In the genomic region with DNA sequence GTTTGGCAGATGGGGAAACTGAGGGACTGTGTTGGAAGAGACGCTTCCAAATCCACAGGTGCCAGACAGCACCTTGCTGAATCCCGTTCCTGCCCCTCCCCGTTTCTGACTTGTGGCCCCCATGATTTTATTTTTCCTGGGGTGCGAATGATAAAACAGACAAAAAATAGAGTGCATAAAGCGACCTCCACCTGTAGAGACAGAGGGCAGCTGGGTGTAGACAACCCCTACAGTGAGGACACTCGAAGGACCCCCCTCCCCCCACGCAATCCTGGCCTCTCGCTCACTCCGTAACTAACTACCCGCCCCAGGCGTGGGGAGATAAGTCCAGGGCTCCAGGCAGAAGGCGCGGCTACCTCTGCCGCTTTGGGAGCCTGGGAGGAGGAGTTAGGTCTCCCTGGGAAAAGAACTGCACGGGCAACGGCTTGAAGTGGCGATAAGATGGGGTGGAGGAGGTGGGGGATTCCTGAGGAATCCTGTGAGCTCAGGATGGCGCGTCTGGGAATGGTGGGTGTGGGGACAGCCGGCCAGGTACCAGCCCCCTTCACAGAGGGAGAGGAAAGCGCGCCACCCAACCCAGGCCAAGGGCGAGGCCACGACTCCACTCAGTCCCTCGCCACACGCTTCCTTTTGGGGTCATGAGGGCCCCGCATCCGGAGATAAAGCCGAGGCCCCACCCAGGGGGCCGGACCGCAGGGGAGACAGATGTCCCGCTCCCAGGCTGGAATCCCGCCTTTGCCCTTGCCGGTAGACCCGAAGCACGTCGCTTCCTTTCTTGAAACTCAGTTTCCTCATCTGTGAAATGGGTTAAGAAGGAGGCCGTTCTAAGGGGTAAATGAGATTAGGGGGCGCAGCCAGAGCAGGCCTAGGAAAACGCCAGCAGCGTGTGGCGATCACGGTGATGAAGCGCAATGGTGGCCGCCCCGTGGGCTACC, we compare ENCODE assay signal across 8 cellular contexts. TPM values are rescaled to one million over a fixed set of nuclear protein-coding genes. Genes with fewer than 3 reads are reported as not detected.
DNase-seq lines count a peak whose midpoint lies in the region; ATAC-seq and TF ChIP-seq lines count a peak whose summit lies in the region.

No MANE protein-coding gene starts in this region.

- no peaks in the 10 kb centered on the region for H3K9me3 ChIP-seq in PC-3 (ENCODE audit: low read length)

- peak overlapping the region; percentile 83 for H3K9ac ChIP-seq in PC-3 (ENCODE audit: low read length)

- no peaks in the 10 kb centered on the region for H3K9me2 ChIP-seq in PC-3 (replicated peaks; ENCODE audit: low read length)

- H3K27ac ChIP-seq in PC-3 (ENCODE audit: low read length): peak overlapping the region; percentile 93

- no peaks in the 10 kb centered on the region for H3K36me3 ChIP-seq in PC-3 (ENCODE audit: low read depth, low read length)

- peak overlapping the region; percentile 84 for H2AFZ ChIP-seq in PC-3 (ENCODE audit: low read length)

- peaks cover 26% of the 10 kb centered on the region for H3K4me1 Mint-ChIP-seq in activated naive CD8-positive, alpha-beta T cell treated with anti-CD3 and anti-CD28 coated beads, Interleukin-2, amount 10 ng/mL, durations not matched to agents 7 days and 5 days

- peaks cover 8% of the 10 kb centered on the region for H3F3A ChIP-seq in PC-3 (ENCODE audit: low read length, unreplicated experiment)

- CTCF ChIA-PET in PC-3 (lab: Charles Lee): no interaction called here

- H3K4me1 ChIP-seq in PC-3 (ENCODE audit: insufficient read depth, low read length): peaks cover 39% of the 10 kb centered on the region

- no peaks in the 10 kb centered on the region for H3K9me3 Mint-ChIP-seq in activated naive CD8-positive, alpha-beta T cell treated with anti-CD3 and anti-CD28 coated beads, Interleukin-2, amount 10 ng/mL, durations not matched to agents 7 days and 5 days

- POLR2A ChIA-PET in PC-3 (lab: Charles Lee; ENCODE audit: unreplicated experiment): interaction anchor here (0.7 kb wide), 1 partner anchor 905 kb away, joined by 3 read pairs; no protein-coding TSS in a partner anchor
- POLR2A ChIA-PET in activated naive CD8-positive, alpha-beta T cell treated with anti-CD3 and anti-CD28 coated beads, Interleukin-2, amount 10 ng/mL, durations not matched to agents 7 days and 5 days (lab: Charles Lee): interaction anchor here (1.1 to 2.8 kb wide), 9 partner anchors 8 to 274 kb away, joined by 4 to 30 read pairs (median 9); partner anchors contain the start of genes AAMP, PNKD, RNF25 and STK36

- peaks cover 2% of the 10 kb centered on the region for H3K36me3 Mint-ChIP-seq in activated naive CD8-positive, alpha-beta T cell treated with anti-CD3 and anti-CD28 coated beads, Interleukin-2, amount 10 ng/mL, durations not matched to agents 7 days and 5 days

- intact Hi-C loops in PC-3 (cut with micrococcal nuclease) (loop anchor here (5.0 kb wide), 2 partner anchors 110 to 170 kb away; partner anchors contain the start of genes CNOT9 and USP37), cardiac septum (cut with DNase I) (loop anchor here (1.0 to 5.0 kb wide), 4 partner anchors 75 to 180 kb away; partner anchors contain the start of genes AAMP, ARPC2, CNOT9 and PNKD), posterior vena cava (cut with DNase I) (loop anchor here (5.0 to 10.0 kb wide), 3 partner anchors 103 to 125 kb away; partner anchors contain the start of genes TMBIM1 (in 2 of the 2), AAMP (in 1 of the 2) and PNKD (in 1 of the 2))

- H3K4me3 Mint-ChIP-seq in activated naive CD8-positive, alpha-beta T cell treated with anti-CD3 and anti-CD28 coated beads, Interleukin-2, amount 10 ng/mL, durations not matched to agents 7 days and 5 days: peak overlapping the region; percentile 97

- H3K4me3 ChIP-seq in PC-3 (ENCODE audit: low read length): peak overlapping the region; percentile 80

- H3K4me2 ChIP-seq in PC-3 (ENCODE audit: low read length): peak overlapping the region; percentile 98

- DNase-seq in stimulated activated CD4-positive, alpha-beta T cell treated with anti-CD3 and anti-CD28 coated beads, Interleukin-2, amount 100 ng/mL, for 48 hours: peak; percentile 37
- no peak for DNase-seq in stimulated activated CD4-positive, alpha-beta T cell treated with anti-CD3 and anti-CD28 coated beads, Interleukin-12 subunit alpha, Interleukin-12 subunit beta, amount 100 ng/mL, for 4 hours
- DNase-seq in PC-3 (peak; percentile 79), cardiac septum (ENCODE audit: low spot score) (peak; percentile 91), posterior vena cava (ENCODE audit: low spot score) (peak; percentile 95), NCI-H446 treated with DMSO at 0.1 percent for 48 hours (lab: John Stamatoyannopoulos, UW) (no peak)
- DNase-seq in activated naive CD8-positive, alpha-beta T cell treated with anti-CD3 and anti-CD28 coated beads, Interleukin-2, amount 10 ng/mL, durations not matched to agents 7 days and 5 days: peak; percentile 84

- no peak for TF ChIP-seq CTCF in PC-3 (conservative IDR thresholded peaks at IDR 0.05; ENCODE audit: low read depth, low read length)

- BruUV-seq in PC-3 (replicated peaks; lab: Mats Ljungman, UMichigan): TSS peak; percentile 38

- peaks cover 44% of the 10 kb centered on the region for H3K79me2 ChIP-seq in PC-3 (ENCODE audit: low read length)

- ATAC-seq in HG03460 (IDR thresholded peaks at IDR 0.05; ENCODE audit: unreplicated experiment): peak; percentile 23
- peak; percentile 10 for ATAC-seq in PC-3
- ATAC-seq in activated naive CD8-positive, alpha-beta T cell treated with anti-CD3 and anti-CD28 coated beads, Interleukin-2, amount 10 ng/mL, durations not matched to agents 7 days and 5 days (ENCODE audit: low read depth): peak; percentile 35

- no peaks in the 10 kb centered on the region for H3K27me3 ChIP-seq in PC-3 (ENCODE audit: low read length)

- no peaks in the 10 kb centered on the region for H3K27me3 Mint-ChIP-seq in activated naive CD8-positive, alpha-beta T cell treated with anti-CD3 and anti-CD28 coated beads, Interleukin-2, amount 10 ng/mL, durations not matched to agents 7 days and 5 days

- peak overlapping the region; percentile 98 for H3K27ac Mint-ChIP-seq in activated naive CD8-positive, alpha-beta T cell treated with anti-CD3 and anti-CD28 coated beads, Interleukin-2, amount 10 ng/mL, durations not matched to agents 7 days and 5 days

- H4K20me1 ChIP-seq in PC-3 (ENCODE audit: low read length): no peaks in the 10 kb centered on the region

RNA-seq across cellular contexts. Expression of gene CTDSP1, which starts 1.9 kb away (rescaled TPM):
- total RNA-seq in PC-3 (2014; rRNA removed) (73.2 and 94.6 TPM in 2 replicates), cardiac septum (100 TPM), posterior vena cava (100 to 1,000 TPM; 112 to 142 TPM)
- total RNA-seq in activated naive CD8-positive, alpha-beta T cell treated with anti-CD3 and anti-CD28 coated beads, Interleukin-2, amount 10 ng/mL, durations not matched to agents 7 days and 5 days: 100 to 1,000 TPM; 169 to 174 TPM

RNA-seq across cellular contexts. Expression of gene SLC11A1, which starts 15.7 kb away (rescaled TPM):
- total RNA-seq in PC-3 (2014; rRNA removed): 0.17 and 0.33 TPM in 2 replicates
- 1 to 10 TPM; 1.6 to 1.7 TPM for total RNA-seq in activated naive CD8-positive, alpha-beta T cell treated with anti-CD3 and anti-CD28 coated beads, Interleukin-2, amount 10 ng/mL, durations not matched to agents 7 days and 5 days
- total RNA-seq in cardiac septum: 6.4 TPM
- total RNA-seq in posterior vena cava: 10 to 100 TPM; 28.8 to 77.1 TPM

RNA-seq across cellular contexts. Expression of gene VIL1, which starts 21.2 kb away (rescaled TPM):
- total RNA-seq in PC-3 (2014; rRNA removed) (0.26 and 0.92 TPM in 2 replicates), cardiac septum (not detected), posterior vena cava (not detected)
- not detected for total RNA-seq in activated naive CD8-positive, alpha-beta T cell treated with anti-CD3 and anti-CD28 coated beads, Interleukin-2, amount 10 ng/mL, durations not matched to agents 7 days and 5 days

RNA-seq across cellular contexts. Expression of gene CATIP, which starts 41.1 kb away (rescaled TPM):
- total RNA-seq in PC-3 (2014; rRNA removed) (not detected in 2 replicates), cardiac septum (not detected), posterior vena cava (not detected)
- total RNA-seq in activated naive CD8-positive, alpha-beta T cell treated with anti-CD3 and anti-CD28 coated beads, Interleukin-2, amount 10 ng/mL, durations not matched to agents 7 days and 5 days: not detected

Comparison
In these comparisons a context has a peak if more than half of its experiments do, and no peak if none do; other contexts are left out.
1. DNase-seq: peak in stimulated activated CD4-positive, alpha-beta T cell treated with anti-CD3 and anti-CD28 coated beads, Interleukin-2, amount 100 ng/mL, for 48 hours (2 of 2), PC-3 (single experiment), activated naive CD8-positive, alpha-beta T cell treated with anti-CD3 and anti-CD28 coated beads, Interleukin-2, amount 10 ng/mL, durations not matched to agents 7 days and 5 days (single experiment), cardiac septum (single experiment) and posterior vena cava (single experiment); none in stimulated activated CD4-positive, alpha-beta T cell treated with anti-CD3 and anti-CD28 coated beads, Interleukin-12 subunit alpha, Interleukin-12 subunit beta, amount 100 ng/mL, for 4 hours (single experiment) and NCI-H446 treated with DMSO at 0.1 percent for 48 hours (single experiment).
2. Peak in every context shown above with its lines, with median percentiles within 50 percentile points of each other: ATAC-seq.